Comparison of ENCODE assay signal across 1 cellular context in the genomic region with DNA sequence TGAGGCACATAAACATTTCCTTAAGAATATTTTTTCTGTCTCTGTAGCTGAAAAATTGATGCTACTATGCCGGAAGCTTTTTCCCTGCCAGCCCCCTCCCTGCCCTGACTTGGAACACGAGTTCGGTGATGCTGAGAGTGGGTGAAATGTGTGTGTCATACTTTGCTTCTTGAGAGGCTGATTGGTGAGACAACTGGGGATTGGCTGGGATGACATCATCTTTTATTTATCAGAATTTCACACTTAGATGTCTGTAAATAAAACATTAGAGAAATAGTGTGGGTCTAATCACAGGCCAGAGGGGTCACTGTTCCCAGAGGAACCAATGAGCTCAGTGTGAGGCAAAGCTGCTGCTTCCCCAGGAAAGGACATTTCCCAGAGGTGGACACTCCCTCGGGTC.
TF ChIP-seq lines count a peak whose summit lies in the region.

No MANE protein-coding gene starts in this region.

TF ChIP-seq in HepG2, 621 proteins besides CTCF, POLR2A, EP300 and RAD21 (continued from another document):
- TF ChIP-seq, protein P1, sequence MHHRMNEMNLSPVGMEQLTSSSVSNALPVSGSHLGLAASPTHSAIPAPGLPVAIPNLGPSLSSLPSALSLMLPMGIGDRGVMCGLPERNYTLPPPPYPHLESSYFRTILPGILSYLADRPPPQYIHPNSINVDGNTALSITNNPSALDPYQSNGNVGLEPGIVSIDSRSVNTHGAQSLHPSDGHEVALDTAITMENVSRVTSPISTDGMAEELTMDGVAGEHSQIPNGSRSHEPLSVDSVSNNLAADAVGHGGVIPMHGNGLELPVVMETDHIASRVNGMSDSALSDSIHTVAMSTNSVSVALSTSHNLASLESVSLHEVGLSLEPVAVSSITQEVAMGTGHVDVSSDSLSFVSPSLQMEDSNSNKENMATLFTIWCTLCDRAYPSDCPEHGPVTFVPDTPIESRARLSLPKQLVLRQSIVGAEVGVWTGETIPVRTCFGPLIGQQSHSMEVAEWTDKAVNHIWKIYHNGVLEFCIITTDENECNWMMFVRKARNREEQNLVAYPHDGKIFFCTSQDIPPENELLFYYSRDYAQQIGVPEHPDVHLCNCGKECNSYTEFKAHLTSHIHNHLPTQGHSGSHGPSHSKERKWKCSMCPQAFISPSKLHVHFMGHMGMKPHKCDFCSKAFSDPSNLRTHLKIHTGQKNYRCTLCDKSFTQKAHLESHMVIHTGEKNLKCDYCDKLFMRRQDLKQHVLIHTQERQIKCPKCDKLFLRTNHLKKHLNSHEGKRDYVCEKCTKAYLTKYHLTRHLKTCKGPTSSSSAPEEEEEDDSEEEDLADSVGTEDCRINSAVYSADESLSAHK (CRISPR knock-in tag; IDR thresholded peaks at IDR 0.05; ENCODE audit: borderline replicate concordance): no peak
